14 cellular contexts compared by ENCODE assay signal in genomic region chr4:68326146-68326545, GRCh38.
"Had no signal": no experiment of that assay in that cellular context is flagged by ENCODE, and none has a peak within 500 bp of the region (broad histone marks: within the 10 kb centered on the region; RNA-seq: fewer than 3 reads in every experiment).

No MANE protein-coding gene starts in this region.

- H3K4me3 ChIP-seq: body of pancreas, left ventricle myocardium inferior, thoracic aorta had no signal

- H3K27ac ChIP-seq: body of pancreas, foreskin keratinocyte, left ventricle myocardium inferior, thoracic aorta had no signal

- H3K27me3 ChIP-seq: body of pancreas, foreskin keratinocyte had no signal

- H3K4me1 ChIP-seq: foreskin keratinocyte had no signal

- H3K27me3 Mint-ChIP-seq: activated CD4-positive, alpha-beta memory T cell treated with anti-CD3 and anti-CD28 coated beads for 36 hours; stimulated activated naive CD8-positive, alpha-beta T cell treated with anti-CD3 and anti-CD28 coated beads, Interleukin-15, amount 100 ng/mL, for 72 hours had no signal

- H3K9me3 Mint-ChIP-seq: activated CD4-positive, alpha-beta memory T cell treated with anti-CD3 and anti-CD28 coated beads for 36 hours; activated T-cell treated with anti-CD3 and anti-CD28 coated beads, Interleukin-2, amount 50 U/mL, for 72 hours; stimulated activated naive CD8-positive, alpha-beta T cell treated with anti-CD3 and anti-CD28 coated beads, Interleukin-15, amount 100 ng/mL, for 72 hours had no signal

- H3K4me3 Mint-ChIP-seq: activated CD4-positive, alpha-beta memory T cell treated with anti-CD3 and anti-CD28 coated beads for 36 hours; activated T-cell treated with anti-CD3 and anti-CD28 coated beads, Interleukin-2, amount 50 U/mL, for 72 hours; stimulated activated naive CD8-positive, alpha-beta T cell treated with anti-CD3 and anti-CD28 coated beads, Interleukin-15, amount 100 ng/mL, for 72 hours had no signal

- ATAC-seq: activated T-cell treated with anti-CD3 and anti-CD28 coated beads, Interleukin-2, amount 50 U/mL, for 72 hours; body of pancreas; foreskin keratinocyte; stimulated activated naive CD8-positive, alpha-beta T cell treated with anti-CD3 and anti-CD28 coated beads, Interleukin-15, amount 100 ng/mL, for 72 hours had no signal

- H3K9me3 ChIP-seq: body of pancreas, left ventricle myocardium inferior, thoracic aorta had no signal

- DNase-seq: activated CD4-positive, alpha-beta memory T cell treated with anti-CD3 and anti-CD28 coated beads for 36 hours; activated CD4-positive, alpha-beta T cell treated with anti-CD3 and anti-CD28 coated beads for 1 hour; activated T-cell treated with anti-CD3 and anti-CD28 coated beads, Interleukin-2, amount 50 U/mL, for 72 hours; body of pancreas; cerebellar nuclear complex; dermis blood vessel endothelial cell; foreskin keratinocyte; head of caudate nucleus; left ventricle myocardium inferior; mesendoderm; stimulated activated CD4-positive, alpha-beta T cell treated with anti-CD3 and anti-CD28 coated beads, Interleukin-4, amount 100 ng/mL, for 1 hour; stimulated activated CD8-positive, alpha-beta memory T cell treated with anti-CD3 and anti-CD28 coated beads, Interleukin-4, amount 100 ng/mL, for 48 hours; stimulated activated naive CD8-positive, alpha-beta T cell treated with anti-CD3 and anti-CD28 coated beads, Interleukin-15, amount 100 ng/mL, for 72 hours had no signal

- H3K4me1 Mint-ChIP-seq: stimulated activated naive CD8-positive, alpha-beta T cell treated with anti-CD3 and anti-CD28 coated beads, Interleukin-15, amount 100 ng/mL, for 72 hours had no signal

- H3K27ac Mint-ChIP-seq: activated CD4-positive, alpha-beta memory T cell treated with anti-CD3 and anti-CD28 coated beads for 36 hours had no signal
